In genomic region chr6:163466839-163467390, GRCh38 we compare ENCODE assay signal across 18 cellular contexts. TPM values are rescaled to one million over a fixed set of nuclear protein-coding genes. Genes with fewer than 3 reads are reported as not detected.
DNase-seq lines count a peak whose midpoint lies in the region; ATAC-seq, FAIRE-seq and TF ChIP-seq lines count a peak whose summit lies in the region.
"Had no signal": no experiment of that assay in that cellular context is flagged by ENCODE, and none has a peak within 500 bp of the region (broad histone marks: within the 10 kb centered on the region; RNA-seq: fewer than 3 reads in every experiment).

No MANE protein-coding gene starts in this region.

- no peak for DNase-seq in D721Med (ENCODE audit: insufficient read length, low spot score)
- DNase-seq in GM19239 (ENCODE audit: insufficient read length, low spot score) = no peak
- DNase-seq in chondrocyte (ENCODE audit: low spot score) = no peak
- peak; percentile 67 for DNase-seq in natural killer cell treated with Interleukin-12 subunit alpha and Interleukin-12 subunit beta and Interleukin-15 and Interleukin-18, amount 100 ng/mL, for 72 hours (ENCODE audit: low spot score)
- DNase-seq in GM19240 (ENCODE audit: insufficient read length, low spot score) = no peak
- DNase-seq in activated naive CD4-positive, alpha-beta T cell treated with Interleukin-2 at 50 U/mL for 16 hours = no peak
- DNase-seq: CD4-positive, CD25-positive, alpha-beta regulatory T cell; GOT3; KG1; NCI-H1048; NCI-H1436 treated with DMSO at 0.1 percent for 48 hours; NCI-H2029 treated with DMSO at 0.1 percent for 48 hours; NCI-H2171 treated with DMSO at 0.1 percent for 48 hours; NCI-H446 treated with DMSO at 0.1 percent for 48 hours; NCI-H82; PC-9 had no signal

- peak overlapping the region; percentile 79 for H3K27ac Mint-ChIP-seq in chondrocyte (ENCODE audit: unreplicated experiment)
- no peak overlapping the region for H3K27ac Mint-ChIP-seq in natural killer cell treated with Interleukin-12 subunit alpha and Interleukin-12 subunit beta and Interleukin-15 and Interleukin-18, amount 100 ng/mL, for 72 hours
- H3K27ac Mint-ChIP-seq: B cell; CD4-positive, CD25-positive, alpha-beta regulatory T cell had no signal

- TF ChIP-seq CTCF in D721Med (IDR thresholded peaks at IDR 0.05; ENCODE audit: insufficient read depth, missing control alignments) (no peak), chondrocyte (IDR thresholded peaks at IDR 0.05) (no peak)

- peaks cover 63% of the 10 kb centered on the region for H3K4me1 Mint-ChIP-seq in chondrocyte (ENCODE audit: low read depth)
- H3K4me1 Mint-ChIP-seq in natural killer cell treated with Interleukin-12 subunit alpha and Interleukin-12 subunit beta and Interleukin-15 and Interleukin-18, amount 100 ng/mL, for 72 hours (ENCODE audit: low read depth in 2 of 2) = peaks cover 61 to 65% of the 10 kb centered on the region in 2 donors

- H3K9me3 Mint-ChIP-seq in chondrocyte (ENCODE audit: low read depth) = peaks cover 20% of the 10 kb centered on the region
- H3K9me3 Mint-ChIP-seq in natural killer cell treated with Interleukin-12 subunit alpha and Interleukin-12 subunit beta and Interleukin-15 and Interleukin-18, amount 100 ng/mL, for 72 hours = peaks cover 14% of the 10 kb centered on the region

- peaks cover 32% of the 10 kb centered on the region for H3K36me3 Mint-ChIP-seq in chondrocyte (ENCODE audit: low read depth)
- H3K36me3 Mint-ChIP-seq in natural killer cell treated with Interleukin-12 subunit alpha and Interleukin-12 subunit beta and Interleukin-15 and Interleukin-18, amount 100 ng/mL, for 72 hours = peaks cover 32% of the 10 kb centered on the region

- FAIRE-seq in D721Med (lab: Jason Lieb, UNC) (peak; percentile 25), GM19239 (lab: Jason Lieb, UNC) (peak; percentile 74)

- no peaks in the 10 kb centered on the region for H3K27me3 Mint-ChIP-seq in chondrocyte (ENCODE audit: low read depth)
- no peaks in the 10 kb centered on the region for H3K27me3 Mint-ChIP-seq in natural killer cell treated with Interleukin-12 subunit alpha and Interleukin-12 subunit beta and Interleukin-15 and Interleukin-18, amount 100 ng/mL, for 72 hours
- H3K27me3 Mint-ChIP-seq: B cell; CD4-positive, CD25-positive, alpha-beta regulatory T cell had no signal

- peak in 1 of 2 donors; percentile 61 for ATAC-seq in natural killer cell treated with Interleukin-12 subunit alpha and Interleukin-12 subunit beta and Interleukin-15 and Interleukin-18, amount 100 ng/mL, for 72 hours
- ATAC-seq in HG03520 (IDR thresholded peaks at IDR 0.05; ENCODE audit: unreplicated experiment) = no peak

- no peak overlapping the region for H3K4me3 Mint-ChIP-seq in chondrocyte (ENCODE audit: unreplicated experiment)
- H3K4me3 Mint-ChIP-seq in natural killer cell treated with Interleukin-12 subunit alpha and Interleukin-12 subunit beta and Interleukin-15 and Interleukin-18, amount 100 ng/mL, for 72 hours = no peak overlapping the region
- H3K4me3 Mint-ChIP-seq: B cell; CD4-positive, CD25-positive, alpha-beta regulatory T cell had no signal

RNA-seq across cellular contexts. Expression of gene QKI, which starts 52.4 kb away (rescaled TPM):
- 189 to 266 TPM (median 195 TPM) in 3 replicates for total RNA-seq in chondrocyte
- total RNA-seq in natural killer cell treated with Interleukin-12 subunit alpha and Interleukin-12 subunit beta and Interleukin-15 and Interleukin-18, amount 100 ng/mL, for 72 hours = 100 to 1,000 TPM in 1 of 2 donors, 10 to 100 TPM in 1; 91.8 to 123 TPM
